1 cellular context compared by ENCODE assay signal in genomic region chr6:158322724-158323560, GRCh38.
TF ChIP-seq lines count a peak whose summit lies in the region.

No MANE protein-coding gene starts in this region.

TF ChIP-seq in K562, 482 proteins besides CTCF, POLR2A, EP300 and RAD21 (continued from another document and continues in another):
- TF ChIP-seq, protein P1, sequence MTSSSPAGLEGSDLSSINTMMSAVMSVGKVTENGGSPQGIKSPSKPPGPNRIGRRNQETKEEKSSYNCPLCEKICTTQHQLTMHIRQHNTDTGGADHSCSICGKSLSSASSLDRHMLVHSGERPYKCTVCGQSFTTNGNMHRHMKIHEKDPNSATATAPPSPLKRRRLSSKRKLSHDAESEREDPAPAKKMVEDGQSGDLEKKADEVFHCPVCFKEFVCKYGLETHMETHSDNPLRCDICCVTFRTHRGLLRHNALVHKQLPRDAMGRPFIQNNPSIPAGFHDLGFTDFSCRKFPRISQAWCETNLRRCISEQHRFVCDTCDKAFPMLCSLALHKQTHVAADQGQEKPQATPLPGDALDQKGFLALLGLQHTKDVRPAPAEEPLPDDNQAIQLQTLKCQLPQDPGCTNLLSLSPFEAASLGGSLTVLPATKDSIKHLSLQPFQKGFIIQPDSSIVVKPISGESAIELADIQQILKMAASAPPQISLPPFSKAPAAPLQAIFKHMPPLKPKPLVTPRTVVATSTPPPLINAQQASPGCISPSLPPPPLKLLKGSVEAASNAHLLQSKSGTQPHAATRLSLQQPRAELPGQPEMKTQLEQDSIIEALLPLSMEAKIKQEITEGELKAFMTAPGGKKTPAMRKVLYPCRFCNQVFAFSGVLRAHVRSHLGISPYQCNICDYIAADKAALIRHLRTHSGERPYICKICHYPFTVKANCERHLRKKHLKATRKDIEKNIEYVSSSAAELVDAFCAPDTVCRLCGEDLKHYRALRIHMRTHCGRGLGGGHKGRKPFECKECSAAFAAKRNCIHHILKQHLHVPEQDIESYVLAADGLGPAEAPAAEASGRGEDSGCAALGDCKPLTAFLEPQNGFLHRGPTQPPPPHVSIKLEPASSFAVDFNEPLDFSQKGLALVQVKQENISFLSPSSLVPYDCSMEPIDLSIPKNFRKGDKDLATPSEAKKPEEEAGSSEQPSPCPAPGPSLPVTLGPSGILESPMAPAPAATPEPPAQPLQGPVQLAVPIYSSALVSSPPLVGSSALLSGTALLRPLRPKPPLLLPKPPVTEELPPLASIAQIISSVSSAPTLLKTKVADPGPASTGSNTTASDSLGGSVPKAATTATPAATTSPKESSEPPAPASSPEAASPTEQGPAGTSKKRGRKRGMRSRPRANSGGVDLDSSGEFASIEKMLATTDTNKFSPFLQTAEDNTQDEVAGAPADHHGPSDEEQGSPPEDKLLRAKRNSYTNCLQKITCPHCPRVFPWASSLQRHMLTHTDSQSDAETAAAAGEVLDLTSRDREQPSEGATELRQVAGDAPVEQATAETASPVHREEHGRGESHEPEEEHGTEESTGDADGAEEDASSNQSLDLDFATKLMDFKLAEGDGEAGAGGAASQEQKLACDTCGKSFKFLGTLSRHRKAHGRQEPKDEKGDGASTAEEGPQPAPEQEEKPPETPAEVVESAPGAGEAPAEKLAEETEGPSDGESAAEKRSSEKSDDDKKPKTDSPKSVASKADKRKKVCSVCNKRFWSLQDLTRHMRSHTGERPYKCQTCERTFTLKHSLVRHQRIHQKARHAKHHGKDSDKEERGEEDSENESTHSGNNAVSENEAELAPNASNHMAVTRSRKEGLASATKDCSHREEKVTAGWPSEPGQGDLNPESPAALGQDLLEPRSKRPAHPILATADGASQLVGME (CRISPR knock-in tag; IDR thresholded peaks at IDR 0.05), result no peak
- TF ChIP-seq TOE1 (IDR thresholded peaks at IDR 0.05; ENCODE audit: borderline replicate concordance) (no peak), TOE1 (CRISPR knock-in tag; IDR thresholded peaks at IDR 0.05; ENCODE audit: borderline replicate concordance, low read depth) (no peak), SMAD2 (IDR thresholded peaks at IDR 0.05; ENCODE audit: low read depth, low read length) (no peak), L3MBTL2 (IDR thresholded peaks at IDR 0.05) (no peak), ZNF212 (CRISPR knock-in tag; IDR thresholded peaks at IDR 0.05) (no peak), RFX5 (IDR thresholded peaks at IDR 0.05; ENCODE audit: low read depth, low read length) (no peak), NBN (IDR thresholded peaks at IDR 0.05; ENCODE audit: low read depth) (no peak), CREB3 (tag; conservative IDR thresholded peaks at IDR 0.05; ENCODE audit: low read depth) (no peak), CEBPB (tag; IDR thresholded peaks at IDR 0.05) (0 out of 2 replicates have a peak, but pooled peaks have one; percentile 10), ZNF143 (CRISPR knock-in tag; IDR thresholded peaks at IDR 0.05) (no peak), CHD2 (IDR thresholded peaks at IDR 0.05; ENCODE audit: low read depth, low read length) (no peak), NFE2 (IDR thresholded peaks at IDR 0.05; ENCODE audit: low read depth) (peak; percentile 69), BACH1 (tag; IDR thresholded peaks at IDR 0.05) (peak; percentile 87), ZBTB11 (CRISPR knock-in tag; IDR thresholded peaks at IDR 0.05) (no peak), KLF6 (CRISPR knock-in tag; IDR thresholded peaks at IDR 0.05; ENCODE audit: borderline replicate concordance) (no peak), RBFOX2 (IDR thresholded peaks at IDR 0.05; ENCODE audit: low read depth, low read length) (no peak), CHD7 (IDR thresholded peaks at IDR 0.05; ENCODE audit: low read depth, low read length) (no peak), RCOR1 (IDR thresholded peaks at IDR 0.05; ENCODE audit: borderline replicate concordance in 1 of 2, low read depth in 2 of 2, low read length in 2 of 2) (no peak), NCOA4 (IDR thresholded peaks at IDR 0.05; ENCODE audit: partially characterized antibody) (no peak), ZNF76 (CRISPR knock-in tag; IDR thresholded peaks at IDR 0.05; ENCODE audit: borderline replicate concordance) (no peak), PYGO2 (tag; IDR thresholded peaks at IDR 0.05) (no peak), ZNF316 (IDR thresholded peaks at IDR 0.05) (peak; percentile 94), IRF1 (CRISPR knock-in tag; IDR thresholded peaks at IDR 0.05; ENCODE audit: borderline replicate concordance) (no peak), ZNF354B (CRISPR knock-in tag; IDR thresholded peaks at IDR 0.05) (no peak)
- TF ChIP-seq, protein P2, sequence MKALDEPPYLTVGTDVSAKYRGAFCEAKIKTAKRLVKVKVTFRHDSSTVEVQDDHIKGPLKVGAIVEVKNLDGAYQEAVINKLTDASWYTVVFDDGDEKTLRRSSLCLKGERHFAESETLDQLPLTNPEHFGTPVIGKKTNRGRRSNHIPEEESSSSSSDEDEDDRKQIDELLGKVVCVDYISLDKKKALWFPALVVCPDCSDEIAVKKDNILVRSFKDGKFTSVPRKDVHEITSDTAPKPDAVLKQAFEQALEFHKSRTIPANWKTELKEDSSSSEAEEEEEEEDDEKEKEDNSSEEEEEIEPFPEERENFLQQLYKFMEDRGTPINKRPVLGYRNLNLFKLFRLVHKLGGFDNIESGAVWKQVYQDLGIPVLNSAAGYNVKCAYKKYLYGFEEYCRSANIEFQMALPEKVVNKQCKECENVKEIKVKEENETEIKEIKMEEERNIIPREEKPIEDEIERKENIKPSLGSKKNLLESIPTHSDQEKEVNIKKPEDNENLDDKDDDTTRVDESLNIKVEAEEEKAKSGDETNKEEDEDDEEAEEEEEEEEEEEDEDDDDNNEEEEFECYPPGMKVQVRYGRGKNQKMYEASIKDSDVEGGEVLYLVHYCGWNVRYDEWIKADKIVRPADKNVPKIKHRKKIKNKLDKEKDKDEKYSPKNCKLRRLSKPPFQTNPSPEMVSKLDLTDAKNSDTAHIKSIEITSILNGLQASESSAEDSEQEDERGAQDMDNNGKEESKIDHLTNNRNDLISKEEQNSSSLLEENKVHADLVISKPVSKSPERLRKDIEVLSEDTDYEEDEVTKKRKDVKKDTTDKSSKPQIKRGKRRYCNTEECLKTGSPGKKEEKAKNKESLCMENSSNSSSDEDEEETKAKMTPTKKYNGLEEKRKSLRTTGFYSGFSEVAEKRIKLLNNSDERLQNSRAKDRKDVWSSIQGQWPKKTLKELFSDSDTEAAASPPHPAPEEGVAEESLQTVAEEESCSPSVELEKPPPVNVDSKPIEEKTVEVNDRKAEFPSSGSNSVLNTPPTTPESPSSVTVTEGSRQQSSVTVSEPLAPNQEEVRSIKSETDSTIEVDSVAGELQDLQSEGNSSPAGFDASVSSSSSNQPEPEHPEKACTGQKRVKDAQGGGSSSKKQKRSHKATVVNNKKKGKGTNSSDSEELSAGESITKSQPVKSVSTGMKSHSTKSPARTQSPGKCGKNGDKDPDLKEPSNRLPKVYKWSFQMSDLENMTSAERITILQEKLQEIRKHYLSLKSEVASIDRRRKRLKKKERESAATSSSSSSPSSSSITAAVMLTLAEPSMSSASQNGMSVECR (CRISPR knock-in tag; IDR thresholded peaks at IDR 0.05), result no peak
